ENCODE assay signal across 11 cellular contexts in genomic region chr6:167796668-167797031, GRCh38. TPM values are rescaled to one million over a fixed set of nuclear protein-coding genes. Genes with fewer than 3 reads are reported as not detected.
DNase-seq lines count a peak whose midpoint lies in the region; ATAC-seq, FAIRE-seq and TF ChIP-seq lines count a peak whose summit lies in the region.
"Had no signal": no experiment of that assay in that cellular context is flagged by ENCODE, and none has a peak within 500 bp of the region (broad histone marks: within the 10 kb centered on the region; RNA-seq: fewer than 3 reads in every experiment).

No MANE protein-coding gene starts in this region.

- H3K27ac ChIP-seq in GM23248 (no peak overlapping the region), keratinocyte (ENCODE audit: control insufficient read depth, insufficient read depth, low read length) (no peak overlapping the region), skin epidermis (no peak overlapping the region), A673 (ENCODE audit: low read depth, low read length, poor library complexity, severe bottlenecking) (no peak overlapping the region)
- H3K27ac ChIP-seq: SJSA1 had no signal

- no peaks in the 10 kb centered on the region for H3K9me1 ChIP-seq in keratinocyte (ENCODE audit: control insufficient read depth, extremely low read depth, insufficient read depth, low read length)

- H3K36me3 Mint-ChIP-seq in activated naive CD8-positive, alpha-beta T cell treated with anti-CD3 and anti-CD28 coated beads for 36 hours = no peaks in the 10 kb centered on the region

- DNase-seq in GM23248 (peak; percentile 6), keratinocyte (ENCODE audit: low read depth, low spot score) (no peak), A673 (ENCODE audit: low spot score) (no peak), MG63 (no peak)
- no peak for DNase-seq in activated naive CD8-positive, alpha-beta T cell treated with anti-CD3 and anti-CD28 coated beads for 36 hours
- DNase-seq: DMS153, NCI-H1694 treated with DMSO at 0.1 percent for 48 hours had no signal

- dilution Hi-C loops in keratinocyte (cut with MboI; ENCODE audit: extremely low pct_ligation_motif_present, low sequenced_read_pairs) = no loop called here

- peaks cover 3% of the 10 kb centered on the region for H3K4me1 Mint-ChIP-seq in activated naive CD8-positive, alpha-beta T cell treated with anti-CD3 and anti-CD28 coated beads for 36 hours

- H3K4me1 ChIP-seq in GM23248 (ENCODE audit: insufficient read depth) (no peaks in the 10 kb centered on the region), keratinocyte (ENCODE audit: control insufficient read depth, extremely low read depth, insufficient read depth, low read length) (peaks cover 4% of the 10 kb centered on the region), A673 (ENCODE audit: insufficient read depth, low read length, poor library complexity, severe bottlenecking) (no peaks in the 10 kb centered on the region)

- no TSS peak for BruUV-seq in A673 (replicated peaks; lab: Mats Ljungman, UMichigan)

- no peaks in the 10 kb centered on the region for H3K9me3 Mint-ChIP-seq in activated naive CD8-positive, alpha-beta T cell treated with anti-CD3 and anti-CD28 coated beads for 36 hours

- H2AFZ ChIP-seq in GM23248 = no peak overlapping the region
- H2AFZ ChIP-seq in keratinocyte (ENCODE audit: control insufficient read depth, low read length) = peak overlapping the region; percentile 46

- CTCF ChIA-PET in A673 (lab: Charles Lee) = no interaction called here

- TF ChIP-seq CTCF in keratinocyte (optimal IDR thresholded peaks at IDR 0.05 in 1 of 3, IDR thresholded peaks at IDR 0.05 in 1 of 3, conservative IDR thresholded peaks at IDR 0.05 in 1 of 3; ENCODE audit: extremely low read depth in 1 of 3, insufficient read depth in 2 of 3, low read length in 3 of 3) (no peak), A673 (conservative IDR thresholded peaks at IDR 0.05; ENCODE audit: low read depth, low read length) (no peak)

- FAIRE-seq in keratinocyte (lab: Jason Lieb, UNC) = no peak

- no peaks in the 10 kb centered on the region for H3K9me2 ChIP-seq in GM23248 (ENCODE audit: insufficient read depth)

- peak overlapping the region; percentile 23 for H3K4me3 Mint-ChIP-seq in activated naive CD8-positive, alpha-beta T cell treated with anti-CD3 and anti-CD28 coated beads for 36 hours

- WGBS in GM23248 (ENCODE audit: low coverage in 1 of 2, low lambda C conversion rate in 2 of 2, missing lambda C conversion rate in 2 of 2), 2 experiments = 3 to 11% methylated on average over 17 to 18 of the region's 18 CpGs

- H3K4me3 ChIP-seq in GM23248 (peak overlapping the region; percentile 26; the same call in 1 of the 2 replicates), keratinocyte (ENCODE audit: control insufficient read depth in 2 of 3, extremely low read depth in 1 of 3, insufficient read depth in 2 of 3, low read depth in 1 of 3, low read length in 3 of 3) (peak overlapping the region; percentile 14 to 38 (median 22)), skin epidermis (peak overlapping the region; percentile 2 to 28 (median 13)), A673 (ENCODE audit: low read depth, low read length, poor library complexity, severe bottlenecking) (no peak overlapping the region), MG63 (no peak overlapping the region)
- H3K4me3 ChIP-seq: SJSA1 had no signal

- H3K27me3 ChIP-seq in GM23248 (replicated peaks; ENCODE audit: insufficient read depth) = peaks cover 18% of the 10 kb centered on the region
- peaks cover 28% of the 10 kb centered on the region for H3K27me3 ChIP-seq in keratinocyte (ENCODE audit: control insufficient read depth, extremely low read depth, insufficient read depth, low read length)
- H3K27me3 ChIP-seq in A673 (replicated peaks; ENCODE audit: insufficient read depth, low read depth, low read length, poor library complexity) = no peaks in the 10 kb centered on the region
- H3K27me3 ChIP-seq in MG63 = no peaks in the 10 kb centered on the region
- H3K27me3 ChIP-seq: SJSA1 had no signal

- H3K79me2 ChIP-seq in GM23248 (ENCODE audit: insufficient read depth) (no peaks in the 10 kb centered on the region), keratinocyte (ENCODE audit: control insufficient read depth, insufficient read depth, low read length) (no peaks in the 10 kb centered on the region)

- ATAC-seq in HG03460 (IDR thresholded peaks at IDR 0.05; ENCODE audit: unreplicated experiment) (no peak), HG02798 (IDR thresholded peaks at IDR 0.05; ENCODE audit: poor library complexity, unreplicated experiment) (no peak)

- H4K20me1 ChIP-seq in GM23248 (ENCODE audit: insufficient read depth) (no peaks in the 10 kb centered on the region), keratinocyte (ENCODE audit: control insufficient read depth, extremely low read depth, insufficient read depth, low read length) (no peaks in the 10 kb centered on the region)

- peaks cover 75% of the 10 kb centered on the region for H3K27me3 Mint-ChIP-seq in activated naive CD8-positive, alpha-beta T cell treated with anti-CD3 and anti-CD28 coated beads for 36 hours

- POLR2A ChIA-PET in A673 (lab: Charles Lee; ENCODE audit: low non-redundant PET) = no interaction called here

- H3K36me3 ChIP-seq in GM23248 (ENCODE audit: low read depth) (no peaks in the 10 kb centered on the region), keratinocyte (ENCODE audit: control insufficient read depth in 2 of 2, extremely low read depth in 1 of 2, insufficient read depth in 2 of 2, low read length in 2 of 2) (no peaks in the 10 kb centered on the region), A673 (ENCODE audit: insufficient read depth, low read length, poor library complexity, severe bottlenecking) (no peaks in the 10 kb centered on the region), MG63 (no peaks in the 10 kb centered on the region)
- H3K36me3 ChIP-seq: SJSA1 had no signal

- intact Hi-C loops in A673 (cut with micrococcal nuclease; ENCODE audit: unreplicated experiment) = no loop called here

- no peak overlapping the region for H3K27ac Mint-ChIP-seq in activated naive CD8-positive, alpha-beta T cell treated with anti-CD3 and anti-CD28 coated beads for 36 hours

- H3K9ac ChIP-seq in GM23248 (no peak overlapping the region), keratinocyte (ENCODE audit: control insufficient read depth, extremely low read depth, insufficient read depth, low read length) (no peak overlapping the region)

- no peak overlapping the region for H3K4me2 ChIP-seq in GM23248 (ENCODE audit: unreplicated experiment)
- peak overlapping the region; percentile 60 for H3K4me2 ChIP-seq in keratinocyte (ENCODE audit: control insufficient read depth, extremely low read depth, insufficient read depth, low read depth, low read length)

- in situ Hi-C loops in GM23248 (cut with MboI) = no loop called here

- H3K9me3 ChIP-seq in GM23248 (ENCODE audit: low read depth) (no peaks in the 10 kb centered on the region), keratinocyte (ENCODE audit: control insufficient read depth, low read depth, low read length) (no peaks in the 10 kb centered on the region), A673 (ENCODE audit: low read depth, low read length, poor library complexity, severe bottlenecking) (no peaks in the 10 kb centered on the region), MG63 (no peaks in the 10 kb centered on the region)
- H3K9me3 ChIP-seq: SJSA1 had no signal

- H3F3A ChIP-seq in GM23248 (ENCODE audit: insufficient read depth) = no peaks in the 10 kb centered on the region

RNA-seq across cellular contexts. Expression of gene AFDN, which starts 30.1 kb away (rescaled TPM):
- total RNA-seq in GM23248 (2014; rRNA removed; shearing (Covaris generic)) = 13.8 and 26.2 TPM in 2 replicates
- polyA plus RNA-seq in GM23248 (2016; fragmentation: Nextera tagmentation; extraction: Ambion mirVana) (4.5 and 5.4 TPM in 2 replicates), keratinocyte (36.4 to 46.5 TPM (median 40.7 TPM) in 3 replicates)
- total RNA-seq in activated naive CD8-positive, alpha-beta T cell treated with anti-CD3 and anti-CD28 coated beads for 36 hours = 10 to 100 TPM; 18.7 to 23.5 TPM
- polyA plus RNA-seq in keratinocyte (2011; ENCODE audit: low read depth) = 289 TPM
- polyA plus RNA-seq in keratinocyte (2011; cell fraction: cytosol; rRNA removed) = 23.4 and 24.1 TPM in 2 replicates
- 96.3 and 122 TPM in 2 replicates for polyA plus RNA-seq in keratinocyte (2011; cell fraction: nucleus; rRNA removed)
- polyA plus RNA-seq in keratinocyte (2012; ENCODE audit: low replicate concordance) = 46.0 and 83.8 TPM in 2 replicates
- polyA minus RNA-seq in keratinocyte = 42.2 to 120 TPM (median 58.9 TPM) in 3 replicates
- polyA minus RNA-seq in keratinocyte (2011; cell fraction: cytosol; rRNA and poly(A)+ RNA removed) = 37.8 TPM
- 119 and 181 TPM in 2 replicates for polyA minus RNA-seq in keratinocyte (2011; cell fraction: nucleus; rRNA and poly(A)+ RNA removed)
- 107 and 114 TPM in 2 replicates for total RNA-seq in A673 (2021)
- total RNA-seq in MG63 (2014; rRNA removed; shearing (Covaris generic); ENCODE audit: low replicate concordance) = 19.9 and 39.0 TPM in 2 replicates

Comparison
In these comparisons a context has a peak if more than half of its experiments do, and no peak if none do; other contexts are left out.
1. H3K4me3 ChIP-seq: peak in GM23248 (single experiment), keratinocyte (3 of 3) and skin epidermis (7 of 7); none in A673 (single experiment) and MG63 (single experiment).